In the genomic region with DNA sequence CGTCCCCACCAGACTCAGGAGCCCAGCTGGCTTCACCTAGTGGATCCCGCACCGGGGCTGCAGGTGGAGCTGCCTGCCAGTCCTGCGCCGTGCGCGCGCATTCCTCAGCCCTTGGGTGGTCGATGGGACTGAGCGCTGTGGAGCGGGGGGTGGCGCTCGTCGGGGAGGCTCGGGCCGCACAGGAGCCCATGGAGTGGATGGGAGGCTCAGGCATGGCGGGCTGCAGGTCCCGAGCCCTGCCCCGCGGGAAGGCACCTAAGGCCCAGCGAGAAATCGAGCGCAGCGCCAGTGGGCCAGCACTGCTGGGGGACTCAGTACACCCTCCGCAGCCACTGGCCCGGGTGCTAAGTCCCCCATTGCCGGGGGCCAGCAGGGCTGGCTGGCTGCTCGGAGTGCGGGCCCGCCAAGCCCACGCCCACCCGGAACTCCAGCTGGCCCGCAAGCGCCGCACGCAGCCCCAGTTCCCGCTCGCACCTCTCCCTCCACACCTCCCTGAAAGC, we compare ENCODE assay signal across 7 cellular contexts. TPM values are rescaled to one million over a fixed set of nuclear protein-coding genes. Genes with fewer than 3 reads are reported as not detected.
"Had no signal": no experiment of that assay in that cellular context is flagged by ENCODE, and none has a peak within 500 bp of the region (broad histone marks: within the 10 kb centered on the region; RNA-seq: fewer than 3 reads in every experiment).

No MANE protein-coding gene starts in this region.

RNA-seq across cellular contexts. Expression of a gene that starts 2.5 kb away (rescaled TPM):
- total RNA-seq: GM23248, H7, HepG2, HFFc6, HT1080 had no signal
- polyA plus RNA-seq: GM23248, HepG2, IgD-negative memory B cell had no signal

RNA-seq across cellular contexts. Expression of a gene that starts 36.2 kb away (rescaled TPM):
- total RNA-seq: GM23248, HFFc6 had no signal
- polyA plus RNA-seq: GM23248, IgD-negative memory B cell had no signal

RNA-seq across cellular contexts. Expression of a gene that starts 48.2 kb away (rescaled TPM):
- total RNA-seq: GM23248, H4, HFFc6, HT1080 had no signal
- polyA plus RNA-seq: GM23248 had no signal
